18 cellular contexts compared by ENCODE assay signal in genomic region chr2:171244970-171245782, GRCh38.
DNase-seq lines count a peak whose midpoint lies in the region; ATAC-seq, FAIRE-seq and TF ChIP-seq lines count a peak whose summit lies in the region.
"Had no signal": no experiment of that assay in that cellular context is flagged by ENCODE, and none has a peak within 500 bp of the region (broad histone marks: within the 10 kb centered on the region; RNA-seq: fewer than 3 reads in every experiment).

No MANE protein-coding gene starts in this region.

- CTCF ChIA-PET in A549 (lab: Yijun Ruan, JAX), result interaction anchor here (0.7 kb wide), 1 partner anchor 171 kb away, joined by 4 read pairs; no protein-coding TSS in a partner anchor

- H3K4me1 ChIP-seq in A549, result no peaks in the 10 kb centered on the region
- H3K4me1 ChIP-seq in kidney (ENCODE audit: control insufficient read depth in 1 of 2, insufficient read depth in 1 of 2, low read depth in 1 of 2, low read length in 2 of 2), result no peaks in the 10 kb centered on the region
- H3K4me1 ChIP-seq: adrenal gland had no signal

- H3K4me3 ChIP-seq in A549 (no peak overlapping the region), kidney (ENCODE audit: low read length in 2 of 2) (no peak overlapping the region)
- H3K4me3 ChIP-seq: adrenal gland; BLaER1 treated with 17β-estradiol and CSF1 and Interleukin-3, amounts not matched to agents 10 nM and 100 nM; stomach had no signal

- no peak for TF ChIP-seq EP300 in A549 (IDR thresholded peaks at IDR 0.05)

- no peak for FAIRE-seq in A549 (lab: Jason Lieb, UNC)
- no peak for FAIRE-seq in kidney (lab: Jason Lieb, UNC)
- FAIRE-seq: endothelial cell of umbilical vein, GM19239 had no signal

- DNase-seq in A549 (ENCODE audit: low read depth in 1 of 2, low spot score in 1 of 2), result peak in 1 of 2 experiments; percentile 52
- DNase-seq in GM13977 (ENCODE audit: low spot score), result no peak
- DNase-seq in SK-MEL-5 (ENCODE audit: low read depth, low spot score), result peak; percentile 28
- DNase-seq in fibroblast of peridontal ligament (ENCODE audit: extremely low read depth), result peak; percentile 86
- no peak for DNase-seq in GDM1 (lab: John Stamatoyannopoulos, UW)
- no peak for DNase-seq in kidney
- DNase-seq: activated CD8-positive, alpha-beta memory T cell treated with anti-CD3 and anti-CD28 coated beads for 24 hours; islet precursor cell; NCI-H146; NK-92 treated with Interleukin-12 subunit alpha and Interleukin-12 subunit beta, amount 100 ng/mL, for 24 hours; stimulated activated CD4-positive, alpha-beta T cell treated with anti-CD3 and anti-CD28 coated beads, Interleukin-2, amount 100 ng/mL, for 24 hours; stomach had no signal

- ATAC-seq in A549 (peak in 1 of 2 experiments; percentile 38; a peak in 2 of 6 replicates), GM18498 (IDR thresholded peaks at IDR 0.05; ENCODE audit: unreplicated experiment) (no peak), GM19035 (IDR thresholded peaks at IDR 0.05; ENCODE audit: unreplicated experiment) (no peak)

- no peak overlapping the region for H3K4me2 ChIP-seq in A549

- TF ChIP-seq POLR2A in A549 (IDR thresholded peaks at IDR 0.05; ENCODE audit: low read length), result no peak

- H3K9ac ChIP-seq in kidney (ENCODE audit: low read length in 2 of 2), result no peak overlapping the region
- H3K9ac ChIP-seq: BLaER1 treated with 17β-estradiol and CSF1 and Interleukin-3, amounts not matched to agents 10 nM and 100 nM had no signal

- POLR2A ChIA-PET in A549 (lab: Yijun Ruan, JAX), result interaction anchor here (0.5 kb wide), 1 partner anchor 65 kb away, joined by 8 read pairs; no protein-coding TSS in a partner anchor

- TF ChIP-seq RAD21 in A549 (conservative IDR thresholded peaks at IDR 0.05 in 1 of 2, IDR thresholded peaks at IDR 0.05 in 1 of 2), result no peak; a peak in 1 of 5 replicates

- intact Hi-C loops in kidney (cut with DNase I), result no loop called here

- H3K27ac ChIP-seq in A549 (peak overlapping the region; percentile 46 to 49), kidney (ENCODE audit: low read depth in 2 of 2, low read length in 2 of 2) (no peak overlapping the region)
- H3K27ac ChIP-seq: adrenal gland, stomach had no signal

- TF ChIP-seq CTCF in A549 (IDR thresholded peaks at IDR 0.05) (no peak), GM13977 (IDR thresholded peaks at IDR 0.05; ENCODE audit: extremely low read depth, insufficient read depth, missing control alignments) (peak; percentile 14), kidney (IDR thresholded peaks at IDR 0.05; ENCODE audit: borderline replicate concordance, extremely low read depth, insufficient read depth) (no peak)

- WGBS in A549 (ENCODE audit: missing lambda C conversion rate), result 76% methylated on average over 2 of the region's 2 CpGs

- no peaks in the 10 kb centered on the region for H3K36me3 ChIP-seq in kidney (ENCODE audit: control insufficient read depth in 1 of 2, insufficient read depth in 2 of 2, low read length in 2 of 2)
- H3K36me3 ChIP-seq: adrenal gland, stomach had no signal

- H3K9me3 ChIP-seq in A549 (peaks cover 15% of the 10 kb centered on the region), kidney (ENCODE audit: control insufficient read depth in 1 of 2, low read length in 2 of 2) (peaks cover 7 to 10% of the 10 kb centered on the region in 2 donors)
- H3K9me3 ChIP-seq: adrenal gland had no signal

- in situ Hi-C loops in GM13977 (cut with MboI; ENCODE audit: low pct_unique_long_range_greater_than_20kb, low sequenced_read_pairs, unreplicated experiment), result no loop called here
- in situ Hi-C loops in SK-MEL-5 (cut with HindIII; ENCODE audit: low pct_unique_long_range_greater_than_20kb, low sequenced_read_pairs), result no loop called here

TF ChIP-seq in A549, 52 proteins besides CTCF, POLR2A, EP300 and RAD21:
- TF ChIP-seq HOXB5 (CRISPR knock-in tag; IDR thresholded peaks at IDR 0.05) (peak; percentile 60; the same call in 1 of the 2 replicates), CEBPB (IDR thresholded peaks at IDR 0.05) (no peak), ZSCAN20 (CRISPR knock-in tag; IDR thresholded peaks at IDR 0.05) (0 out of 2 replicates have a peak, but pooled peaks have one; percentile 38), RARB (CRISPR knock-in tag; IDR thresholded peaks at IDR 0.05) (no peak), HEYL (CRISPR knock-in tag; IDR thresholded peaks at IDR 0.05) (peak; percentile 60; the same call in 1 of the 2 replicates)

Comparison
In these comparisons a context has a peak if more than half of its experiments do, and no peak if none do; other contexts are left out.
1. DNase-seq: peak in SK-MEL-5 (single experiment) and fibroblast of peridontal ligament (single experiment); none in GM13977 (single experiment), GDM1 (single experiment) and kidney (single experiment).
2. H3K27ac ChIP-seq: peak in A549 (2 of 2); none in kidney (0 of 2).